Comparison of ENCODE assay signal across 11 cellular contexts in the genomic region with DNA sequence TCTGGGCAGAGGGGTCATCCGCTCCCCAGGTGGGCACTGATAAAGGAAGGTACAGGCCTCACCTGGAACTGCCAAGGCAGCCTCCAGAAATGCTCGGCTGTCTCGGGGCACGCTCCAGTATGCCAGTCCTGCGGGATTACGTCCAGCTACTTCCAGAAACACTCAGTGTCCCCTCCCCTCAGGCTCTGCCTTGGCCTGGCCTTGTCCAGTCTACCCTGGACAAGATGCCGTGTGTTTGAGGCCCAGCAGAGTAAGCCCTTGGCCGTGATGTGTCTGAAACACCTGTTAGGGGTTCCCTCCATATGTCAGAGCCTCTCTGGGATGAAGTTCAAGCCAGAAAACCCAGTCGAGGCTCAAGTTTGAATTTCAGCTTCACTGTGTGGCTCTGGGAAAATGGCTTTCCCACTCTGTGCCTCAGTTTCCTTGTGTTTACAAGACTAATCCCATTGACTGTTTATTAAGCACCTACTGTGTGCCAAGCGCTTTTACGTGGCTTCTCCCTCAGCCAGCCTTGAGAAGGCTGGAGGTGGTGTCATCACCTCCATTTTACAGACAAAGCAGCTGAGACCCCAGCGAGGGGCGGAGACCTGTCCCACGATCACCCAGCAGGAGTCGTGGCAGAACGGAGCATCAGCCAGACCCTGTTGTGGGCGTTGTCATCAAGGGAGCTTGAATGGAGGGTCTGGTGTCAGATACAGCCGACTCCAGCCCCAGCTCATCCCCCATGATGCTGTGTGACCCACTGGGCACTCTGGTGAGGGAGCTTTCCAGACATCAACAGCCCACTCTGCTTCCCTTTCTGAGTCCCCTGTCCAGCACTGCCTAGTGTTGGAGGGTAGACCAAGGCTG. TPM values are rescaled to one million over a fixed set of nuclear protein-coding genes. Genes with fewer than 3 reads are reported as not detected.
DNase-seq lines count a peak whose midpoint lies in the region; TF ChIP-seq lines count a peak whose summit lies in the region.
"Had no signal": no experiment of that assay in that cellular context is flagged by ENCODE, and none has a peak within 500 bp of the region (broad histone marks: within the 10 kb centered on the region; RNA-seq: fewer than 3 reads in every experiment).

No MANE protein-coding gene starts in this region.

- no peaks in the 10 kb centered on the region for H3K9me3 Mint-ChIP-seq in mesothelial cell of epicardium

- H3K4me3 Mint-ChIP-seq in mesothelial cell of epicardium, result peak overlapping the region; percentile 93

- no peaks in the 10 kb centered on the region for H3K27me3 ChIP-seq in BLaER1
- no peaks in the 10 kb centered on the region for H3K27me3 ChIP-seq in HL-60 (ENCODE audit: insufficient read depth, poor library complexity, severe bottlenecking)
- no peaks in the 10 kb centered on the region for H3K27me3 ChIP-seq in H7 (ENCODE audit: control insufficient read depth, insufficient read depth, low read length)
- H3K27me3 ChIP-seq: foreskin keratinocyte had no signal

- H3K36me3 Mint-ChIP-seq in mesothelial cell of epicardium, result peaks cover 11% of the 10 kb centered on the region

- H3K36me3 ChIP-seq in BLaER1 (peaks cover 58% of the 10 kb centered on the region), H7 (replicated peaks; ENCODE audit: control insufficient read depth, insufficient read depth, low read length) (no peaks in the 10 kb centered on the region; the same call in 1 of the 2 replicates)

- H3K27ac ChIP-seq in BLaER1, result peak overlapping the region; percentile 97; the same call in 1 of the 2 replicates
- H3K27ac ChIP-seq in HL-60 (replicated peaks), result 0 out of 2 replicates have a peak overlapping the region, but pooled peaks have one; percentile 99
- H3K27ac ChIP-seq in angular gyrus (ENCODE audit: low read depth, low read length), result peak overlapping the region; percentile 88

- peaks cover 26% of the 10 kb centered on the region for H3K4me1 ChIP-seq in BLaER1
- H3K4me1 ChIP-seq: foreskin keratinocyte had no signal

- H3K9me3 ChIP-seq in BLaER1, result no peaks in the 10 kb centered on the region

- peaks cover 20% of the 10 kb centered on the region for H4K20me1 ChIP-seq in BLaER1

- H3K4me3 ChIP-seq in BLaER1 (no peak overlapping the region), HL-60 (replicated peaks; ENCODE audit: insufficient read depth, low read length) (no peak overlapping the region), H7 (ENCODE audit: insufficient read depth, low read depth, low read length) (no peak overlapping the region)

- peak overlapping the region; percentile 98 for H3K4me2 ChIP-seq in BLaER1

- no peak overlapping the region for H3K27ac Mint-ChIP-seq in mesothelial cell of epicardium

- DNase-seq in HL-60 (ENCODE audit: low read depth in 1 of 2, low spot score in 1 of 2) (no peak), mesothelial cell of epicardium (ENCODE audit: low spot score in 2 of 2, unreplicated experiment in 2 of 2) (no peak), DMS 273 (lab: John Stamatoyannopoulos, UW; ENCODE audit: unreplicated experiment) (no peak), H7 (no peak), retina (no peak)
- no peak for DNase-seq in stimulated activated CD4-positive, alpha-beta T cell treated with anti-CD3 and anti-CD28 coated beads, Interleukin-2, amount 100 ng/mL, for 48 hours
- DNase-seq: foreskin keratinocyte, NCI-H2107, T-helper 9 cell had no signal

- H3K27me3 Mint-ChIP-seq in mesothelial cell of epicardium (ENCODE audit: low read depth), result no peaks in the 10 kb centered on the region

- H3K4me1 Mint-ChIP-seq in mesothelial cell of epicardium, result peaks cover 13% of the 10 kb centered on the region

- no peak for TF ChIP-seq CTCF in HL-60 (IDR thresholded peaks at IDR 0.05; ENCODE audit: insufficient read depth, low read length)
- no peak for TF ChIP-seq CTCF in mesothelial cell of epicardium (IDR thresholded peaks at IDR 0.05; ENCODE audit: unreplicated experiment)

- no peak overlapping the region for H3K9ac ChIP-seq in BLaER1

RNA-seq across cellular contexts. Expression of a gene that starts 2.0 kb away (rescaled TPM):
- 90.4 to 95.5 TPM (median 94.7 TPM) in 3 replicates for total RNA-seq in mesothelial cell of epicardium
- 26.7 and 29.0 TPM in 2 replicates for total RNA-seq in H7 (2014; rRNA removed; shearing (Covaris generic))

RNA-seq across cellular contexts. Expression of a gene that starts 22.6 kb away (rescaled TPM):
- total RNA-seq in mesothelial cell of epicardium, result 0.32 to 2.0 TPM (median 0.36 TPM) in 3 replicates
- 47.3 and 53.4 TPM in 2 replicates for total RNA-seq in H7 (2014; rRNA removed; shearing (Covaris generic))

RNA-seq across cellular contexts. Expression of a gene that starts 42.0 kb away (rescaled TPM):
- 7.7 to 9.5 TPM (median 8.2 TPM) in 3 replicates for total RNA-seq in mesothelial cell of epicardium
- 29.2 and 45.0 TPM in 2 replicates for total RNA-seq in H7 (2014; rRNA removed; shearing (Covaris generic))

RNA-seq across cellular contexts. Expression of a gene that starts 52.8 kb away (rescaled TPM):
- 5.9 to 6.7 TPM (median 6.4 TPM) in 3 replicates for total RNA-seq in mesothelial cell of epicardium
- 6.1 and 8.6 TPM in 2 replicates for total RNA-seq in H7 (2014; rRNA removed; shearing (Covaris generic))

RNA-seq across cellular contexts. Expression of a gene that starts 53.4 kb away (rescaled TPM):
- total RNA-seq in mesothelial cell of epicardium, result 15.0 to 17.0 TPM (median 16.0 TPM) in 3 replicates
- 2.4 and 4.0 TPM in 2 replicates for total RNA-seq in H7 (2014; rRNA removed; shearing (Covaris generic))

Comparison
In these comparisons a context has a peak if more than half of its experiments do, and no peak if none do; other contexts are left out.
1. RNA of a gene that starts 22.6 kb away (total RNA-seq): 47.3 to 53.4 TPM in H7; 0.32 to 2.0 TPM in mesothelial cell of epicardium; every median in the first group is over 10 times any median in the second.
2. Peak in every context shown above with its lines, with median percentiles within 50 percentile points of each other: H3K27ac ChIP-seq.